ENCODE assay signal across 8 cellular contexts in the genomic region with DNA sequence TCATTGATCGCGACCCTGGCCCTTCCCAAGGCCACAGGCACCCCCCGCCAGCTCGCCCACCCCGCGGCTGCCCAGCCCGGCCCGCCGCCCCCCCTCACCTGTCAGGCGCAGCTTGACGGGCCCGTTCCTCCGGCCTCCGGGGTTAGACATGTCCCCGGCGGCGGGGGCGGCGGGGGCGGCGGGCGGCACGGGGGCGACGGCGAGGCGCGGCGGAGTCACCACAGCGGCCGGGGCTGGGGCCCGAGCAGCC. TPM values are rescaled to one million over a fixed set of nuclear protein-coding genes. Genes with fewer than 3 reads are reported as not detected.
A peak's percentile ranks its signal among the peaks of the same experiment; 100 is the strongest.
DNase-seq lines count a peak whose midpoint lies in the region; ATAC-seq, FAIRE-seq and TF ChIP-seq lines count a peak whose summit lies in the region.

No MANE protein-coding gene starts in this region.

- ATAC-seq in A549, result peak; percentile 9 to 52
- ATAC-seq in GM19452 (IDR thresholded peaks at IDR 0.05; ENCODE audit: unreplicated experiment), result peak; percentile 40
- ATAC-seq in HG03520 (IDR thresholded peaks at IDR 0.05; ENCODE audit: unreplicated experiment), result no peak

- in situ Hi-C loops in KBM-7 (cut with MboI; ENCODE audit: low pct_unique_long_range_greater_than_20kb, low sequenced_read_pairs), result no loop called here

- no peaks in the 10 kb centered on the region for H3K27me3 ChIP-seq in Peyer's patch
- no peaks in the 10 kb centered on the region for H3K27me3 ChIP-seq in endothelial cell of umbilical vein (ENCODE audit: control insufficient read depth in 2 of 2, insufficient read depth in 2 of 2, low read length in 2 of 2)
- peaks cover 24% of the 10 kb centered on the region for H3K27me3 ChIP-seq in neural progenitor cell

- dilution Hi-C loops in endothelial cell of umbilical vein (cut with MboI; ENCODE audit: extremely low pct_ligation_motif_present, low sequenced_read_pairs), result no loop called here

- POLR2A ChIA-PET in A549 (lab: Yijun Ruan, JAX) (interaction anchor here (0.7 to 2.7 kb wide), 16 partner anchors 10 to 516 kb away, joined by 3 to 20 read pairs (median 4); partner anchors contain the start of genes CEP95 and DDX5), endothelial cell of umbilical vein (lab: Charles Lee) (interaction anchor here (1.0 to 1.9 kb wide), 2 partner anchors 11 to 47 kb away, joined by 3 to 10 read pairs; no protein-coding TSS in a partner anchor)

- peaks cover 5% of the 10 kb centered on the region for H3K27me3 Mint-ChIP-seq in neural progenitor cell (ENCODE audit: insufficient read depth, low read depth)

- peaks cover 8% of the 10 kb centered on the region for H3K36me3 Mint-ChIP-seq in neural progenitor cell

- TF ChIP-seq RAD21 in A549 (conservative IDR thresholded peaks at IDR 0.05 in 1 of 2, IDR thresholded peaks at IDR 0.05 in 1 of 2), result no peak

- H3K9ac ChIP-seq in endothelial cell of umbilical vein (replicated peaks; ENCODE audit: extremely low read depth, insufficient read depth, low read length), result peak overlapping the region; percentile 97
- H3K9ac ChIP-seq in neural progenitor cell, result no peak overlapping the region

- peaks cover 4% of the 10 kb centered on the region for H4K20me1 ChIP-seq in endothelial cell of umbilical vein (replicated peaks; ENCODE audit: control insufficient read depth, extremely low read depth, insufficient read depth, low read length)
- H4K20me1 ChIP-seq in neural progenitor cell (ENCODE audit: low read depth), result peaks cover 21% of the 10 kb centered on the region

- TF ChIP-seq EP300 in A549 (IDR thresholded peaks at IDR 0.05), result peak in 1 of 2 experiments; percentile 6; a peak in 1 of 5 replicates

- peaks cover 63% of the 10 kb centered on the region for H3K79me2 ChIP-seq in endothelial cell of umbilical vein (ENCODE audit: control insufficient read depth, insufficient read depth, low read length)
- peaks cover 48% of the 10 kb centered on the region for H3K79me2 ChIP-seq in neural progenitor cell (ENCODE audit: low read depth)

- peak overlapping the region; percentile 92 to 94 for H3K27ac ChIP-seq in A549
- peak overlapping the region; percentile 94 to 99 (median 97) for H3K27ac ChIP-seq in Peyer's patch
- H3K27ac ChIP-seq in endothelial cell of umbilical vein (ENCODE audit: insufficient read depth, low read depth, low read length), result peak overlapping the region; percentile 86
- no peak overlapping the region for H3K27ac ChIP-seq in neural progenitor cell

- no peaks in the 10 kb centered on the region for H3K9me3 ChIP-seq in A549
- H3K9me3 ChIP-seq in Peyer's patch, result no peaks in the 10 kb centered on the region
- H3K9me3 ChIP-seq in endothelial cell of umbilical vein (replicated peaks; ENCODE audit: control insufficient read depth, insufficient read depth, low read length), result no peaks in the 10 kb centered on the region
- no peaks in the 10 kb centered on the region for H3K9me3 ChIP-seq in neural progenitor cell (ENCODE audit: low read depth)

- intact Hi-C loops in endothelial cell of umbilical vein (cut with micrococcal nuclease), result no loop called here

- H3K4me3 Mint-ChIP-seq in neural progenitor cell, result peak overlapping the region; percentile 100

- H2AFZ ChIP-seq in endothelial cell of umbilical vein (ENCODE audit: low read depth, low read length) (no peak overlapping the region), neural progenitor cell (replicated peaks) (no peak overlapping the region)

- TF ChIP-seq CTCF in A549 (IDR thresholded peaks at IDR 0.05) (no peak), Peyer's patch (IDR thresholded peaks at IDR 0.05) (no peak), endothelial cell of umbilical vein (IDR thresholded peaks at IDR 0.05; ENCODE audit: extremely low read depth in 1 of 2, insufficient read depth in 1 of 2, low read depth in 1 of 2, low read length in 2 of 2) (no peak), neural progenitor cell (IDR thresholded peaks at IDR 0.05) (no peak)

- H3K27ac Mint-ChIP-seq in neural progenitor cell, result peak overlapping the region; percentile 98

- H3K36me3 ChIP-seq in Peyer's patch (no peaks in the 10 kb centered on the region), endothelial cell of umbilical vein (ENCODE audit: control insufficient read depth in 2 of 2, extremely low read depth in 1 of 2, insufficient read depth in 2 of 2, low read length in 2 of 2) (no peaks in the 10 kb centered on the region), neural progenitor cell (no peaks in the 10 kb centered on the region)

- H3K4me1 Mint-ChIP-seq in neural progenitor cell, result peaks cover 18% of the 10 kb centered on the region

- BruUV-seq in endothelial cell of umbilical vein (replicated peaks; lab: Mats Ljungman, UMichigan), result no TSS peak

- peaks cover 7% of the 10 kb centered on the region for H3K9me3 Mint-ChIP-seq in neural progenitor cell

- WGBS in A549 (ENCODE audit: missing lambda C conversion rate), result 0% methylated on average over 2 of the region's 32 CpGs

- no peaks in the 10 kb centered on the region for H3K9me1 ChIP-seq in endothelial cell of umbilical vein (replicated peaks; ENCODE audit: control insufficient read depth, extremely low read depth, insufficient read depth, low read length)

- peaks cover 3% of the 10 kb centered on the region for H3F3A ChIP-seq in neural progenitor cell (ENCODE audit: low read depth)

- H3K4me2 ChIP-seq in A549 (peak overlapping the region; percentile 75), endothelial cell of umbilical vein (ENCODE audit: insufficient read depth, low read length) (no peak overlapping the region), neural progenitor cell (peak overlapping the region; percentile 84)

- CTCF ChIA-PET in A549 (lab: Yijun Ruan, JAX), result interaction anchor here (0.6 to 1.8 kb wide), 7 partner anchors 12 to 113 kb away, joined by 3 to 7 read pairs (median 3); no protein-coding TSS in a partner anchor
- CTCF ChIA-PET in endothelial cell of umbilical vein (lab: Charles Lee), result interaction anchor here (0.8 to 1.4 kb wide), 6 partner anchors 12 to 78 kb away, joined by 3 to 8 read pairs (median 4); no protein-coding TSS in a partner anchor

- H3K4me1 ChIP-seq in A549 (peaks cover 54% of the 10 kb centered on the region), Peyer's patch (no peaks in the 10 kb centered on the region), endothelial cell of umbilical vein (ENCODE audit: control insufficient read depth, extremely low read depth, insufficient read depth, low read length) (peaks cover 34% of the 10 kb centered on the region), neural progenitor cell (peaks cover 9% of the 10 kb centered on the region)

- DNase-seq in A549 (ENCODE audit: low read depth in 1 of 2, low spot score in 1 of 2) (no peak), Peyer's patch (peak in 2 of 3 donors; percentile 61 to 67), endothelial cell of umbilical vein (ENCODE audit: low read depth, low spot score) (no peak), neural progenitor cell (ENCODE audit: low spot score) (no peak), KBM-7 (no peak)
- DNase-seq in activated effector memory CD4-positive, alpha-beta T cell treated with Interleukin-2 at 50 U/mL for 16 hours, result no peak

- peak overlapping the region; percentile 92 for H3K4me3 ChIP-seq in A549
- H3K4me3 ChIP-seq in Peyer's patch, result peak overlapping the region; percentile 86 to 100 (median 93)
- H3K4me3 ChIP-seq in endothelial cell of umbilical vein (replicated peaks in 1 of 3; ENCODE audit: insufficient read depth in 1 of 3, low read depth in 1 of 3, low read length in 3 of 3), result peak overlapping the region; percentile 92 to 97 (median 95)
- H3K4me3 ChIP-seq in neural progenitor cell, result peak overlapping the region; percentile 93

- FAIRE-seq in A549 (lab: Jason Lieb, UNC), result no peak
- FAIRE-seq in endothelial cell of umbilical vein (lab: Jason Lieb, UNC), result no peak

- TF ChIP-seq POLR2A in A549 (IDR thresholded peaks at IDR 0.05; ENCODE audit: low read length), result no peak
- no peak for TF ChIP-seq POLR2A in Peyer's patch (IDR thresholded peaks at IDR 0.05)
- TF ChIP-seq POLR2A in endothelial cell of umbilical vein (IDR thresholded peaks at IDR 0.05; ENCODE audit: low read depth, low read length), result no peak

TF ChIP-seq in A549, 52 proteins besides CTCF, POLR2A, EP300 and RAD21 (continues in another document):
- no peak for TF ChIP-seq SREBF2 (IDR thresholded peaks at IDR 0.05)

TF ChIP-seq in endothelial cell of umbilical vein, 7 proteins besides CTCF, POLR2A, EP300 and RAD21:
- TF ChIP-seq EZH2 (IDR thresholded peaks at IDR 0.05; ENCODE audit: borderline replicate concordance, low read depth, low read length, severe bottlenecking) (no peak), GATA2 (IDR thresholded peaks at IDR 0.05; ENCODE audit: insufficient read depth, insufficient read length, low read depth, low read length) (no peak), FOS (IDR thresholded peaks at IDR 0.05; ENCODE audit: borderline replicate concordance, insufficient read depth, low read length) (no peak), MYC (IDR thresholded peaks at IDR 0.05; ENCODE audit: low read depth, low read length) (no peak), POLR2AphosphoS5 (IDR thresholded peaks at IDR 0.05; ENCODE audit: insufficient read depth, low read depth, low read length) (no peak), JUN (IDR thresholded peaks at IDR 0.05; ENCODE audit: borderline replicate concordance, insufficient read depth, insufficient read length, low read depth) (no peak)
- TF ChIP-seq, protein P1, sequence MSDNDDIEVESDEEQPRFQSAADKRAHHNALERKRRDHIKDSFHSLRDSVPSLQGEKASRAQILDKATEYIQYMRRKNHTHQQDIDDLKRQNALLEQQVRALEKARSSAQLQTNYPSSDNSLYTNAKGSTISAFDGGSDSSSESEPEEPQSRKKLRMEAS (IDR thresholded peaks at IDR 0.05; ENCODE audit: insufficient read depth, insufficient read length), result no peak

RNA-seq across cellular contexts. Expression of gene SMURF2, which starts 0.5 kb away (rescaled TPM):
- polyA plus RNA-seq in A549 (2011; rRNA removed) (26.3 and 29.1 TPM in 2 replicates), A549 (2017; fragmentation: RNase III; extraction: RNeasy Plus Mini Kit Qiagen cat#74134 plus additional on column Dnase treatment) (16.7 to 21.1 TPM (median 17.6 TPM) in 3 replicates), endothelial cell of umbilical vein (23.8 and 32.9 TPM in 2 replicates)
- 8.3 and 8.9 TPM in 2 replicates for polyA plus RNA-seq in A549 (2012; cell fraction: cytosol; rRNA removed)
- 7.0 and 11.0 TPM in 2 replicates for polyA plus RNA-seq in A549 (2012; cell fraction: nucleus; rRNA removed)
- 33.6 and 34.0 TPM in 2 replicates for polyA minus RNA-seq in A549 (2011; rRNA and poly(A)+ RNA removed)
- total RNA-seq in Peyer's patch (10 to 100 TPM; 34.3 to 41.6 (median 37.5) TPM), endothelial cell of umbilical vein (105 and 108 TPM in 2 replicates), neural progenitor cell (ENCODE audit: low replicate concordance) (21.6 and 24.6 TPM in 2 replicates)
- polyA plus RNA-seq in endothelial cell of umbilical vein (2011; cell fraction: cytosol; rRNA removed), result 39.6 and 40.3 TPM in 2 replicates
- 103 and 124 TPM in 2 replicates for polyA plus RNA-seq in endothelial cell of umbilical vein (2011; cell fraction: nucleus; rRNA removed)
- 124 and 143 TPM in 2 replicates for polyA plus RNA-seq in endothelial cell of umbilical vein (2012)
- 143 and 160 TPM in 2 replicates for polyA minus RNA-seq in endothelial cell of umbilical vein
- 9.0 TPM for polyA minus RNA-seq in endothelial cell of umbilical vein (2011; cell fraction: cytosol; rRNA and poly(A)+ RNA removed)
- polyA minus RNA-seq in endothelial cell of umbilical vein (2011; cell fraction: nucleus; rRNA and poly(A)+ RNA removed), result 144 and 211 TPM in 2 replicates

Comparison
In these comparisons a context has a peak if more than half of its experiments do, and no peak if none do; other contexts are left out.
1. DNase-seq: peak in Peyer's patch (2 of 3); none in A549 (0 of 2), endothelial cell of umbilical vein (single experiment), neural progenitor cell (single experiment), activated effector memory CD4-positive, alpha-beta T cell treated with Interleukin-2 at 50 U/mL for 16 hours (single experiment) and KBM-7 (single experiment).
2. Peak in every context shown above with its lines, with median percentiles within 50 percentile points of each other: H3K4me3 ChIP-seq.